In the genomic region with DNA sequence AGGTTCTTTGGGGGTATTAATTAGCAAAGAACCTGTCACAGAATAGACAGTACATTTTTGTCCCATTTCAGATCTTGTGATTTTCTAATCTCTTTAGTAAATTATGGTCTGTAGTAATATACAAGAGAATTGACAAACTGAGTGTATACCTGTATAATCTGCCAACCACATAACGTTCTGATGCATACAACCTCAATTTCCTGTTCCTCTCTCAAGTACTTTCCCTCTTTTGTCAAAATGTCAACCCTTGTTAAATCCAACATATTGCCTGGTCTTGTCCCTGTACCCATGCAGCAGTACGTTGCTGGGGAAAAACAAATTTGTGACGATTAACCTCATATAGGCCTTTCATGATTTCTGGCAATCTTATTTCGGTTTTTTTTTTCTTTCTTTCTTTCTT, we compare ENCODE assay signal across 9 cellular contexts. TPM values are rescaled to one million over a fixed set of nuclear protein-coding genes. Genes with fewer than 3 reads are reported as not detected.
DNase-seq lines count a peak whose midpoint lies in the region; ATAC-seq, FAIRE-seq and TF ChIP-seq lines count a peak whose summit lies in the region.
"Had no signal": no experiment of that assay in that cellular context is flagged by ENCODE, and none has a peak within 500 bp of the region (broad histone marks: within the 10 kb centered on the region; RNA-seq: fewer than 3 reads in every experiment).

No MANE protein-coding gene starts in this region.

- no peak overlapping the region for H2AFZ ChIP-seq in keratinocyte (ENCODE audit: control insufficient read depth, low read length)

- no peaks in the 10 kb centered on the region for H3K9me3 ChIP-seq in left ventricle myocardium inferior (replicated peaks)
- no peaks in the 10 kb centered on the region for H3K9me3 ChIP-seq in keratinocyte (ENCODE audit: control insufficient read depth, low read depth, low read length)
- no peaks in the 10 kb centered on the region for H3K9me3 ChIP-seq in upper lobe of left lung

- peak overlapping the region; percentile 98 for H3K4me3 Mint-ChIP-seq in activated T-helper 2 cell treated with anti-CD3 and anti-CD28 coated beads, Interferon-gamma antibody, Interleukin-2, Interleukin-4, amounts not matched to agents 10 μg/mL and 5 μg/mL and 100 μg/mL, durations not matched to agents 14 hours and 24 hours and 36 hours (ENCODE audit: low read depth)

- H3K4me1 Mint-ChIP-seq in activated T-helper 2 cell treated with anti-CD3 and anti-CD28 coated beads, Interferon-gamma antibody, Interleukin-2, Interleukin-4, amounts not matched to agents 10 μg/mL and 5 μg/mL and 100 μg/mL, durations not matched to agents 14 hours and 24 hours and 36 hours (ENCODE audit: low read depth) = peaks cover 31% of the 10 kb centered on the region

- H3K27me3 ChIP-seq in left ventricle myocardium inferior (ENCODE audit: low read depth) (no peaks in the 10 kb centered on the region), keratinocyte (ENCODE audit: control insufficient read depth, extremely low read depth, insufficient read depth, low read length) (no peaks in the 10 kb centered on the region), upper lobe of left lung (no peaks in the 10 kb centered on the region)

- H3K36me3 Mint-ChIP-seq in activated T-helper 2 cell treated with anti-CD3 and anti-CD28 coated beads, Interferon-gamma antibody, Interleukin-2, Interleukin-4, amounts not matched to agents 10 μg/mL and 5 μg/mL and 100 μg/mL, durations not matched to agents 14 hours and 24 hours and 36 hours (ENCODE audit: low read depth) = peaks cover 16% of the 10 kb centered on the region

- peaks cover 37% of the 10 kb centered on the region for H3K4me1 ChIP-seq in left ventricle myocardium inferior
- peaks cover 12% of the 10 kb centered on the region for H3K4me1 ChIP-seq in keratinocyte (ENCODE audit: control insufficient read depth, extremely low read depth, insufficient read depth, low read length)
- peaks cover 16 to 37% (median 28%) of the 10 kb centered on the region in 4 donors for H3K4me1 ChIP-seq in upper lobe of left lung

- intact Hi-C loops in left ventricle myocardium inferior (cut with micrococcal nuclease) (no loop called here), left ventricle myocardium superior (cut with micrococcal nuclease) (no loop called here)
- intact Hi-C loops in activated T-helper 2 cell treated with anti-CD3 and anti-CD28 coated beads, Interferon-gamma antibody, Interleukin-2, Interleukin-4, amounts not matched to agents 10 μg/mL and 5 μg/mL and 100 μg/mL, durations not matched to agents 14 hours and 24 hours and 36 hours (cut with micrococcal nuclease) = loop anchor here (1.0 to 5.0 kb wide), 5 partner anchors 59 to 913 kb away; a partner anchor contains a TSS

- dilution Hi-C loops in keratinocyte (cut with MboI; ENCODE audit: extremely low pct_ligation_motif_present, low sequenced_read_pairs) = no loop called here

- H3K36me3 ChIP-seq in left ventricle myocardium inferior (peaks cover 19% of the 10 kb centered on the region), keratinocyte (ENCODE audit: control insufficient read depth in 2 of 2, extremely low read depth in 1 of 2, insufficient read depth in 2 of 2, low read length in 2 of 2) (peaks cover 8 to 18% of the 10 kb centered on the region in 2 experiments), upper lobe of left lung (peaks cover 0 to 5% (median 2%) of the 10 kb centered on the region in 4 donors)

- H3K4me3 ChIP-seq in left ventricle myocardium inferior (peak overlapping the region; percentile 80), keratinocyte (ENCODE audit: control insufficient read depth in 2 of 3, extremely low read depth in 1 of 3, insufficient read depth in 2 of 3, low read depth in 1 of 3, low read length in 3 of 3) (peak overlapping the region; percentile 87 to 93 (median 92)), upper lobe of left lung (peak overlapping the region in 3 of 4 donors; percentile 90 to 98 (median 93))

- H3K27ac Mint-ChIP-seq in activated T-helper 2 cell treated with anti-CD3 and anti-CD28 coated beads, Interferon-gamma antibody, Interleukin-2, Interleukin-4, amounts not matched to agents 10 μg/mL and 5 μg/mL and 100 μg/mL, durations not matched to agents 14 hours and 24 hours and 36 hours = peak overlapping the region; percentile 93

- no peaks in the 10 kb centered on the region for H4K20me1 ChIP-seq in keratinocyte (ENCODE audit: control insufficient read depth, extremely low read depth, insufficient read depth, low read length)

- H3K9me1 ChIP-seq in keratinocyte (ENCODE audit: control insufficient read depth, extremely low read depth, insufficient read depth, low read length) = no peaks in the 10 kb centered on the region

- H3K27me3 Mint-ChIP-seq in activated T-helper 2 cell treated with anti-CD3 and anti-CD28 coated beads, Interferon-gamma antibody, Interleukin-2, Interleukin-4, amounts not matched to agents 10 μg/mL and 5 μg/mL and 100 μg/mL, durations not matched to agents 14 hours and 24 hours and 36 hours (ENCODE audit: low read depth) = no peaks in the 10 kb centered on the region

- H3K79me2 ChIP-seq in keratinocyte (ENCODE audit: control insufficient read depth, insufficient read depth, low read length) = peaks cover 56% of the 10 kb centered on the region

- peak overlapping the region; percentile 76 for H3K9ac ChIP-seq in keratinocyte (ENCODE audit: control insufficient read depth, extremely low read depth, insufficient read depth, low read length)

- ATAC-seq in left ventricle myocardium superior (no peak), upper lobe of left lung (ENCODE audit: low FRiP score in 2 of 2) (no peak), GM21737 (IDR thresholded peaks at IDR 0.05; ENCODE audit: unreplicated experiment) (no peak), HG03354 (IDR thresholded peaks at IDR 0.05; ENCODE audit: poor library complexity, severe bottlenecking, unreplicated experiment) (no peak)

- TF ChIP-seq POLR2A in upper lobe of left lung (IDR thresholded peaks at IDR 0.05) = no peak

- H3K9me3 Mint-ChIP-seq in activated T-helper 2 cell treated with anti-CD3 and anti-CD28 coated beads, Interferon-gamma antibody, Interleukin-2, Interleukin-4, amounts not matched to agents 10 μg/mL and 5 μg/mL and 100 μg/mL, durations not matched to agents 14 hours and 24 hours and 36 hours = no peaks in the 10 kb centered on the region

- peak overlapping the region; percentile 87 for H3K4me2 ChIP-seq in keratinocyte (ENCODE audit: control insufficient read depth, extremely low read depth, insufficient read depth, low read depth, low read length)

- WGBS in upper lobe of left lung, 2 donors = 64 to 65% methylated on average over 4 of the region's 4 CpGs

- TF ChIP-seq EP300 in upper lobe of left lung (IDR thresholded peaks at IDR 0.05) = no peak

- FAIRE-seq in keratinocyte (lab: Jason Lieb, UNC) = no peak

- no peak overlapping the region for H3K27ac ChIP-seq in left ventricle myocardium inferior (replicated peaks)
- no peak overlapping the region for H3K27ac ChIP-seq in keratinocyte (ENCODE audit: control insufficient read depth, insufficient read depth, low read length)
- no peak overlapping the region for H3K27ac ChIP-seq in upper lobe of left lung

- no peak for DNase-seq in left ventricle myocardium inferior
- no peak for DNase-seq in left ventricle myocardium superior
- no peak for DNase-seq in activated T-helper 2 cell treated with anti-CD3 and anti-CD28 coated beads, Interferon-gamma antibody, Interleukin-2, Interleukin-4, amounts not matched to agents 10 μg/mL and 5 μg/mL and 100 μg/mL, durations not matched to agents 14 hours and 24 hours and 36 hours (ENCODE audit: low spot score)
- DNase-seq in keratinocyte (ENCODE audit: low read depth, low spot score) = no peak
- no peak for DNase-seq in upper lobe of left lung
- DNase-seq in retina = no peak
- DNase-seq: activated T-cell treated with anti-CD3 and anti-CD28 coated beads, Interleukin-2, amount 50 U/mL, for 48 hours had no signal

- no peak for TF ChIP-seq CTCF in left ventricle myocardium inferior (IDR thresholded peaks at IDR 0.05; ENCODE audit: borderline replicate concordance)
- TF ChIP-seq CTCF in keratinocyte (optimal IDR thresholded peaks at IDR 0.05 in 1 of 3, IDR thresholded peaks at IDR 0.05 in 1 of 3, conservative IDR thresholded peaks at IDR 0.05 in 1 of 3; ENCODE audit: extremely low read depth in 1 of 3, insufficient read depth in 2 of 3, low read length in 3 of 3) = no peak
- TF ChIP-seq CTCF in upper lobe of left lung (IDR thresholded peaks at IDR 0.05) = no peak

RNA-seq across cellular contexts. Expression of a gene that starts 1.1 kb away (rescaled TPM):
- total RNA-seq in left ventricle myocardium inferior = 19.3 TPM
- 20.4 TPM for total RNA-seq in left ventricle myocardium superior
- 10.7 and 11.3 TPM in 2 replicates for total RNA-seq in activated T-helper 2 cell treated with anti-CD3 and anti-CD28 coated beads, Interferon-gamma antibody, Interleukin-2, Interleukin-4, amounts not matched to agents 10 μg/mL and 5 μg/mL and 100 μg/mL, durations not matched to agents 14 hours and 24 hours and 36 hours
- polyA plus RNA-seq in keratinocyte = 20.7 to 38.1 TPM (median 30.7 TPM) in 3 replicates
- polyA plus RNA-seq in keratinocyte (2011; ENCODE audit: low read depth) = 9.6 TPM
- polyA plus RNA-seq in keratinocyte (2011; cell fraction: cytosol; rRNA removed) = 18.7 and 37.1 TPM in 2 replicates
- polyA plus RNA-seq in keratinocyte (2011; cell fraction: nucleus; rRNA removed) = 36.4 and 43.1 TPM in 2 replicates
- polyA plus RNA-seq in keratinocyte (2012; ENCODE audit: low replicate concordance) = 14.0 and 19.9 TPM in 2 replicates
- 3.7 to 12.9 TPM (median 11.0 TPM) in 3 replicates for polyA minus RNA-seq in keratinocyte
- polyA minus RNA-seq in keratinocyte (2011; cell fraction: cytosol; rRNA and poly(A)+ RNA removed) = 12.1 TPM
- polyA minus RNA-seq in keratinocyte (2011; cell fraction: nucleus; rRNA and poly(A)+ RNA removed) = 5.2 and 12.8 TPM in 2 replicates
- total RNA-seq in upper lobe of left lung = 10 to 100 TPM in 5 of 6 donors, 1 to 10 TPM in 1; 2.3 to 25.2 (median 19.6) TPM

RNA-seq across cellular contexts. Expression of a gene that starts 1.3 kb away (rescaled TPM):
- total RNA-seq in left ventricle myocardium inferior (6.7 TPM), left ventricle myocardium superior (6.2 TPM), upper lobe of left lung (10 to 100 TPM; 18.6 to 41.9 (median 33.3) TPM)
- total RNA-seq in activated T-helper 2 cell treated with anti-CD3 and anti-CD28 coated beads, Interferon-gamma antibody, Interleukin-2, Interleukin-4, amounts not matched to agents 10 μg/mL and 5 μg/mL and 100 μg/mL, durations not matched to agents 14 hours and 24 hours and 36 hours = 17.5 and 17.7 TPM in 2 replicates
- 4.0 to 8.3 TPM (median 6.7 TPM) in 3 replicates for polyA plus RNA-seq in keratinocyte
- 13.7 TPM for polyA plus RNA-seq in keratinocyte (2011; ENCODE audit: low read depth)
- 1.9 and 2.8 TPM in 2 replicates for polyA plus RNA-seq in keratinocyte (2011; cell fraction: cytosol; rRNA removed)
- 16.8 and 20.0 TPM in 2 replicates for polyA plus RNA-seq in keratinocyte (2011; cell fraction: nucleus; rRNA removed)
- polyA plus RNA-seq in keratinocyte (2012; ENCODE audit: low replicate concordance) = 3.9 and 9.1 TPM in 2 replicates
- 3.9 to 14.7 TPM (median 5.6 TPM) in 3 replicates for polyA minus RNA-seq in keratinocyte
- polyA minus RNA-seq in keratinocyte (2011; cell fraction: cytosol; rRNA and poly(A)+ RNA removed) = 2.9 TPM
- 6.3 and 11.6 TPM in 2 replicates for polyA minus RNA-seq in keratinocyte (2011; cell fraction: nucleus; rRNA and poly(A)+ RNA removed)
